8 cellular contexts compared by ENCODE assay signal in the genomic region with DNA sequence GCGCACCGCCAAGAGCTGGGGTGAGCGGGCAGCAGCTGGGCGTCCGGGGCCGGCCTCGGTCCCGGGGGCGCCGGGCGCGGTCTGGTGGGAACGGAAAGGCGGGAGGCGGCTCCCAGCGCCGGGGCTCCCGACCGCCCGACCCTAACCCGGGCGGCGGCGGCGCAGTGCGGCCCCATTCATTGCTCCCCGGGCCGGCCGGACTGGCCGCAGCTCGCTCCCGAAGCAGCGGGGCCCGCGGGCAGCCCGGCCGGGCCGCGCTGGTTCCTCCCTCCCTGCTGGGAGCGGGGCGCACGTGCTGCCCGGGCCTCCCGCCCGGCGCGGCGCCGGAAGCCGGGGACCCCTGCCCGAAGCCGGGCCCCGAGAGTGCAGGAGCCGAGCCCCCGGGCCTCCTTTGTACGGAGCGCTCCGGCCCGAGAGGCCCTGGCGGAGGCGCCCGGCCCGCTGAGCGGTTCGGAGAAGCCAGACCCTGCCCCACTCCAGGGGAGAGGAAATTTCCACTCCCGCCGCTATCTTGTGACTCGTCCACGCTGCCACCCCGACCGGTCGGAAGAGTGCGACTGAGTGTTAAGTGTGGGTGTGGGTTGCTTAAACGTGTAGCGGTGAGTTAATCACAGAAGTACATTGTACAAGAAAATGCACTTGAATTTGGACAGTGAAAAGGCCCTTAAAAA. TPM values are rescaled to one million over a fixed set of nuclear protein-coding genes. Genes with fewer than 3 reads are reported as not detected.
DNase-seq lines count a peak whose midpoint lies in the region; ATAC-seq and TF ChIP-seq lines count a peak whose summit lies in the region.

No MANE protein-coding gene starts in this region.

- H3K4me3 ChIP-seq in GM23338 (peak overlapping the region; percentile 71), MG63 (peak overlapping the region; percentile 86), choroid plexus epithelial cell (ENCODE audit: low read depth, low read length) (peak overlapping the region; percentile 70), left lung (peak overlapping the region; percentile 84 to 92)

- intact Hi-C loops in activated CD4-positive, alpha-beta T cell treated with anti-CD3 and anti-CD28 coated beads for 36 hours (cut with DNase I, micrococcal nuclease): loop anchor here (1.0 to 10.0 kb wide), 15 partner anchors 13 to 702 kb away; a partner anchor contains a TSS
- intact Hi-C loops in left lung (cut with DNase I): loop anchor here in 1 of 2 donors (10.0 kb wide), 1 partner anchor 142 kb away; a partner anchor contains a TSS

- no peaks in the 10 kb centered on the region for H3K9me3 Mint-ChIP-seq in GM23338
- H3K9me3 Mint-ChIP-seq in activated CD4-positive, alpha-beta T cell treated with anti-CD3 and anti-CD28 coated beads for 36 hours (ENCODE audit: low read depth): no peaks in the 10 kb centered on the region

- H4K20me1 ChIP-seq in GM23338 (replicated peaks; ENCODE audit: insufficient read depth): peaks cover 37% of the 10 kb centered on the region

- CTCF ChIA-PET in activated CD4-positive, alpha-beta T cell treated with anti-CD3 and anti-CD28 coated beads for 36 hours (lab: Charles Lee): interaction anchor here (0.9 to 2.1 kb wide), 5 partner anchors 10 to 1125 kb away, joined by 3 to 8 read pairs (median 4); a partner anchor contains a TSS

- H3K36me3 Mint-ChIP-seq in GM23338 (ENCODE audit: low read depth): peaks cover 10% of the 10 kb centered on the region
- H3K36me3 Mint-ChIP-seq in activated CD4-positive, alpha-beta T cell treated with anti-CD3 and anti-CD28 coated beads for 36 hours (ENCODE audit: low read depth): peaks cover 34% of the 10 kb centered on the region

- ATAC-seq in GM23338 (peak; percentile 24), left lung (peak; percentile 45)
- peak; percentile 24 for ATAC-seq in activated CD4-positive, alpha-beta T cell treated with anti-CD3 and anti-CD28 coated beads for 36 hours

- H3K4me1 ChIP-seq in GM23338 (ENCODE audit: insufficient read depth) (peaks cover 18% of the 10 kb centered on the region), left lung (peaks cover 10 to 49% of the 10 kb centered on the region in 2 donors)

- H3K27ac Mint-ChIP-seq in GM23338: peak overlapping the region; percentile 86
- peak overlapping the region; percentile 83 for H3K27ac Mint-ChIP-seq in activated CD4-positive, alpha-beta T cell treated with anti-CD3 and anti-CD28 coated beads for 36 hours

- H3K27me3 ChIP-seq in GM23338 (ENCODE audit: insufficient read depth) (no peaks in the 10 kb centered on the region), MG63 (no peaks in the 10 kb centered on the region), left lung (no peaks in the 10 kb centered on the region)

- peaks cover 33% of the 10 kb centered on the region for H3K4me1 Mint-ChIP-seq in GM23338
- H3K4me1 Mint-ChIP-seq in activated CD4-positive, alpha-beta T cell treated with anti-CD3 and anti-CD28 coated beads for 36 hours: peaks cover 36% of the 10 kb centered on the region

- no peaks in the 10 kb centered on the region for H3F3A ChIP-seq in GM23338 (replicated peaks; ENCODE audit: low read depth)

- H3K9me3 ChIP-seq in MG63 (no peaks in the 10 kb centered on the region), left lung (no peaks in the 10 kb centered on the region)

- POLR2A ChIA-PET in activated CD4-positive, alpha-beta T cell treated with anti-CD3 and anti-CD28 coated beads for 36 hours (lab: Charles Lee): interaction anchor here (0.6 to 1.0 kb wide), 2 partner anchors 127 to 139 kb away, joined by 3 to 8 read pairs; a partner anchor contains a TSS

- H3K9me2 ChIP-seq in GM23338 (ENCODE audit: insufficient read depth): no peaks in the 10 kb centered on the region

- TF ChIP-seq CTCF in GM10266 (IDR thresholded peaks at IDR 0.05; ENCODE audit: control insufficient read depth, insufficient read depth, low read depth, missing control alignments): no peak
- no peak for TF ChIP-seq CTCF in GM23338 (conservative IDR thresholded peaks at IDR 0.05; ENCODE audit: low read depth in 2 of 2)
- no peak for TF ChIP-seq CTCF in choroid plexus epithelial cell (conservative IDR thresholded peaks at IDR 0.05; ENCODE audit: low read depth, low read length)
- no peak for TF ChIP-seq CTCF in left lung (IDR thresholded peaks at IDR 0.05)

- 0 out of 2 replicates have a peak, but pooled peaks cover under 1% of the 10 kb centered on the region for H3K36me3 ChIP-seq in GM23338 (ENCODE audit: insufficient read depth)
- peaks cover 15% of the 10 kb centered on the region for H3K36me3 ChIP-seq in MG63
- H3K36me3 ChIP-seq in left lung: no peaks in the 10 kb centered on the region

- 0 out of 2 replicates have a peak overlapping the region, but pooled peaks have one; percentile 72 for H3K27ac ChIP-seq in GM23338 (ENCODE audit: low read depth)
- H3K27ac ChIP-seq in left lung: peak overlapping the region; percentile 99

- peaks cover 13% of the 10 kb centered on the region for H3K27me3 Mint-ChIP-seq in GM23338 (ENCODE audit: insufficient read depth, low read depth, poor library complexity)
- H3K27me3 Mint-ChIP-seq in activated CD4-positive, alpha-beta T cell treated with anti-CD3 and anti-CD28 coated beads for 36 hours: no peaks in the 10 kb centered on the region

- no peak overlapping the region for H2AFZ ChIP-seq in GM23338

- peak overlapping the region; percentile 92 for H3K4me3 Mint-ChIP-seq in GM23338
- H3K4me3 Mint-ChIP-seq in activated CD4-positive, alpha-beta T cell treated with anti-CD3 and anti-CD28 coated beads for 36 hours: peak overlapping the region; percentile 93

- DNase-seq in GM10266 (ENCODE audit: extremely low spot score) (peak; percentile 51), GM23338 (ENCODE audit: low spot score) (peak; percentile 63), MG63 (peak; percentile 57), choroid plexus epithelial cell (ENCODE audit: low read depth) (peak; percentile 48), left lung (peak; percentile 78 to 88), putamen (ENCODE audit: low spot score) (no peak)
- peak; percentile 78 for DNase-seq in activated CD4-positive, alpha-beta T cell treated with anti-CD3 and anti-CD28 coated beads for 36 hours
- DNase-seq in stimulated activated CD4-positive, alpha-beta T cell treated with anti-CD3 and anti-CD28 coated beads, Interleukin-2, amount 100 ng/mL, for 24 hours: peak; percentile 72 to 73

- peak overlapping the region; percentile 89 for H3K4me2 ChIP-seq in GM23338

- H3K79me2 ChIP-seq in GM23338 (replicated peaks; ENCODE audit: insufficient read depth): peaks cover 50% of the 10 kb centered on the region

TF ChIP-seq in GM23338, 12 proteins besides CTCF, POLR2A, EP300 and RAD21 (continues in another document):
- TF ChIP-seq JUNB (IDR thresholded peaks at IDR 0.05; ENCODE audit: unreplicated experiment): no peak
- TF ChIP-seq NANOG (IDR thresholded peaks at IDR 0.05; ENCODE audit: borderline replicate concordance): no peak
- TF ChIP-seq CREB1 (CRISPR knock-in tag; IDR thresholded peaks at IDR 0.05; ENCODE audit: low read depth): no peak
- TF ChIP-seq, protein P1, sequence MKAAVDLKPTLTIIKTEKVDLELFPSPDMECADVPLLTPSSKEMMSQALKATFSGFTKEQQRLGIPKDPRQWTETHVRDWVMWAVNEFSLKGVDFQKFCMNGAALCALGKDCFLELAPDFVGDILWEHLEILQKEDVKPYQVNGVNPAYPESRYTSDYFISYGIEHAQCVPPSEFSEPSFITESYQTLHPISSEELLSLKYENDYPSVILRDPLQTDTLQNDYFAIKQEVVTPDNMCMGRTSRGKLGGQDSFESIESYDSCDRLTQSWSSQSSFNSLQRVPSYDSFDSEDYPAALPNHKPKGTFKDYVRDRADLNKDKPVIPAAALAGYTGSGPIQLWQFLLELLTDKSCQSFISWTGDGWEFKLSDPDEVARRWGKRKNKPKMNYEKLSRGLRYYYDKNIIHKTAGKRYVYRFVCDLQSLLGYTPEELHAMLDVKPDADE (IDR thresholded peaks at IDR 0.05): no peak
- TF ChIP-seq ZNF331 (CRISPR knock-in tag; IDR thresholded peaks at IDR 0.05; ENCODE audit: low read depth): no peak
- TF ChIP-seq, protein P2, sequence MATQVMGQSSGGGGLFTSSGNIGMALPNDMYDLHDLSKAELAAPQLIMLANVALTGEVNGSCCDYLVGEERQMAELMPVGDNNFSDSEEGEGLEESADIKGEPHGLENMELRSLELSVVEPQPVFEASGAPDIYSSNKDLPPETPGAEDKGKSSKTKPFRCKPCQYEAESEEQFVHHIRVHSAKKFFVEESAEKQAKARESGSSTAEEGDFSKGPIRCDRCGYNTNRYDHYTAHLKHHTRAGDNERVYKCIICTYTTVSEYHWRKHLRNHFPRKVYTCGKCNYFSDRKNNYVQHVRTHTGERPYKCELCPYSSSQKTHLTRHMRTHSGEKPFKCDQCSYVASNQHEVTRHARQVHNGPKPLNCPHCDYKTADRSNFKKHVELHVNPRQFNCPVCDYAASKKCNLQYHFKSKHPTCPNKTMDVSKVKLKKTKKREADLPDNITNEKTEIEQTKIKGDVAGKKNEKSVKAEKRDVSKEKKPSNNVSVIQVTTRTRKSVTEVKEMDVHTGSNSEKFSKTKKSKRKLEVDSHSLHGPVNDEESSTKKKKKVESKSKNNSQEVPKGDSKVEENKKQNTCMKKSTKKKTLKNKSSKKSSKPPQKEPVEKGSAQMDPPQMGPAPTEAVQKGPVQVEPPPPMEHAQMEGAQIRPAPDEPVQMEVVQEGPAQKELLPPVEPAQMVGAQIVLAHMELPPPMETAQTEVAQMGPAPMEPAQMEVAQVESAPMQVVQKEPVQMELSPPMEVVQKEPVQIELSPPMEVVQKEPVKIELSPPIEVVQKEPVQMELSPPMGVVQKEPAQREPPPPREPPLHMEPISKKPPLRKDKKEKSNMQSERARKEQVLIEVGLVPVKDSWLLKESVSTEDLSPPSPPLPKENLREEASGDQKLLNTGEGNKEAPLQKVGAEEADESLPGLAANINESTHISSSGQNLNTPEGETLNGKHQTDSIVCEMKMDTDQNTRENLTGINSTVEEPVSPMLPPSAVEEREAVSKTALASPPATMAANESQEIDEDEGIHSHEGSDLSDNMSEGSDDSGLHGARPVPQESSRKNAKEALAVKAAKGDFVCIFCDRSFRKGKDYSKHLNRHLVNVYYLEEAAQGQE (IDR thresholded peaks at IDR 0.05; ENCODE audit: unreplicated experiment): no peak
- TF ChIP-seq POLR2AphosphoS5 (IDR thresholded peaks at IDR 0.05; ENCODE audit: low read depth): no peak
- no peak for TF ChIP-seq EZH2 (IDR thresholded peaks at IDR 0.05; ENCODE audit: low read depth, unreplicated experiment)
- no peak for TF ChIP-seq STAT1 (IDR thresholded peaks at IDR 0.05; ENCODE audit: unreplicated experiment)
- no peak for TF ChIP-seq ZNF114 (CRISPR knock-in tag; IDR thresholded peaks at IDR 0.05)
- no peak for TF ChIP-seq EZH2phosphoT487 (IDR thresholded peaks at IDR 0.05; ENCODE audit: unreplicated experiment)

RNA-seq across cellular contexts. Expression of a gene that starts 0.6 kb away (rescaled TPM):
- total RNA-seq in GM23338 (2014; rRNA removed; shearing (Covaris generic)): 135 and 165 TPM in 2 replicates
- polyA plus RNA-seq in GM23338 (2016; fragmentation: Nextera tagmentation; extraction: Ambion mirVana): 275 and 315 TPM in 2 replicates
- 35.5 and 38.5 TPM in 2 replicates for total RNA-seq in MG63 (2014; rRNA removed; shearing (Covaris generic); ENCODE audit: low replicate concordance)
- total RNA-seq in activated CD4-positive, alpha-beta T cell treated with anti-CD3 and anti-CD28 coated beads for 36 hours: 100 to 1,000 TPM; 109 to 132 TPM
- 100 to 1,000 TPM; 166 to 262 TPM for total RNA-seq in left lung
